Comparison of ENCODE assay signal across 8 cellular contexts in the genomic region with DNA sequence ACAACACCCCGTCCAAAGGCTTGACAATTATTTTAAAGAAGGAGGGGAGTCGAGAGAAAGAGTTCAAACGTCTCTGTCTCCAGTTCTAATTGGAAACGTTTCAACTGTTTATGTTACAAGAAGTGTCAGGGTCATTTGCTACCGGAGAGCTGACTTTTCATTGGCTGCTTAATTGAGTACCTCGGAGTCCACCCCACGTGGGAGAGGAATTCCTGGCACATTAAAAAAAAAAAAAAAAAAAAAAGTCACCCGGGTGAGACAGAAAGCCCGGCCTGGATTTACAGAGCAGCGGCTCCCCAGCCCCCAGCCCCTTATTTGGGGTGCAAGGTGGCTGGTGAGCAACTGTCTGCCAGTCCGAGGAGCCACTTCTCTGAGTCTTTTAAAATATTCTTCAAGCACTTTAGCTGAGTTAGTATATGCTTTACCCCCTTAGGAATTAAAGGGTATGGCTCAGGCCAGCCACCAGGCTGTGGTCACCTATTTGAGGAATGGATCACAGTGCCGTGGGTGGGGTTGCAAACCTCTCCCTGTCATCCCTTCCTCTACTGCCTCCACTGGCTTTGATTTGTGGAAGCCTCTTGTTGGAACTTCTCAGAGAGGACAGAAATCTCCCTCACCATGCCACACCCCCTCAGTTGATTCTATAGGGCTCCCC. TPM values are rescaled to one million over a fixed set of nuclear protein-coding genes. Genes with fewer than 3 reads are reported as not detected.
DNase-seq lines count a peak whose midpoint lies in the region; ATAC-seq and TF ChIP-seq lines count a peak whose summit lies in the region.

No MANE protein-coding gene starts in this region.

- ATAC-seq in GM21786 (IDR thresholded peaks at IDR 0.05; ENCODE audit: unreplicated experiment) (no peak), HG02678 (IDR thresholded peaks at IDR 0.05; ENCODE audit: unreplicated experiment) (no peak), GM19463 (IDR thresholded peaks at IDR 0.05; ENCODE audit: unreplicated experiment) (no peak)

- no peak overlapping the region for H3K4me3 ChIP-seq in retinal pigment epithelial cell (ENCODE audit: low read length)

- H3K9me3 ChIP-seq in ES-I3 (ENCODE audit: control insufficient read depth, insufficient read depth, low read length): no peaks in the 10 kb centered on the region

- H3K4me1 ChIP-seq in ES-I3 (ENCODE audit: insufficient read depth, low read length): peaks cover 5% of the 10 kb centered on the region; the same call in 1 of the 2 replicates

- peak overlapping the region; percentile 48; the same call in 1 of the 2 replicates for H3K9ac ChIP-seq in ES-I3 (ENCODE audit: low read depth, low read length)

- no peaks in the 10 kb centered on the region for H3K36me3 ChIP-seq in ES-I3 (ENCODE audit: insufficient read depth, low read length)

- DNase-seq in NCI-H146 (lab: John Stamatoyannopoulos, UW) (peak; percentile 92), SKM-1 (lab: John Stamatoyannopoulos, UW; ENCODE audit: unreplicated experiment) (peak; percentile 41), glomerular endothelial cell (ENCODE audit: extremely low read depth, low read depth, low spot score) (peak; percentile 85), retinal pigment epithelial cell (ENCODE audit: low read depth) (peak; percentile 98)

- TF ChIP-seq CTCF in retinal pigment epithelial cell (conservative IDR thresholded peaks at IDR 0.05; ENCODE audit: low read depth, low read length): no peak

RNA-seq across cellular contexts. Expression of gene TLE3, which starts 3.9 kb away (rescaled TPM):
- total RNA-seq in glomerular endothelial cell: 95.5 and 142 TPM in 2 replicates

Comparison
In these comparisons a context has a peak if more than half of its experiments do, and no peak if none do; other contexts are left out.
1. DNase-seq: peak in every context shown above with its lines; median percentile 98 in retinal pigment epithelial cell; 92 in NCI-H146; 85 in glomerular endothelial cell; 41 in SKM-1.